In the genomic region with DNA sequence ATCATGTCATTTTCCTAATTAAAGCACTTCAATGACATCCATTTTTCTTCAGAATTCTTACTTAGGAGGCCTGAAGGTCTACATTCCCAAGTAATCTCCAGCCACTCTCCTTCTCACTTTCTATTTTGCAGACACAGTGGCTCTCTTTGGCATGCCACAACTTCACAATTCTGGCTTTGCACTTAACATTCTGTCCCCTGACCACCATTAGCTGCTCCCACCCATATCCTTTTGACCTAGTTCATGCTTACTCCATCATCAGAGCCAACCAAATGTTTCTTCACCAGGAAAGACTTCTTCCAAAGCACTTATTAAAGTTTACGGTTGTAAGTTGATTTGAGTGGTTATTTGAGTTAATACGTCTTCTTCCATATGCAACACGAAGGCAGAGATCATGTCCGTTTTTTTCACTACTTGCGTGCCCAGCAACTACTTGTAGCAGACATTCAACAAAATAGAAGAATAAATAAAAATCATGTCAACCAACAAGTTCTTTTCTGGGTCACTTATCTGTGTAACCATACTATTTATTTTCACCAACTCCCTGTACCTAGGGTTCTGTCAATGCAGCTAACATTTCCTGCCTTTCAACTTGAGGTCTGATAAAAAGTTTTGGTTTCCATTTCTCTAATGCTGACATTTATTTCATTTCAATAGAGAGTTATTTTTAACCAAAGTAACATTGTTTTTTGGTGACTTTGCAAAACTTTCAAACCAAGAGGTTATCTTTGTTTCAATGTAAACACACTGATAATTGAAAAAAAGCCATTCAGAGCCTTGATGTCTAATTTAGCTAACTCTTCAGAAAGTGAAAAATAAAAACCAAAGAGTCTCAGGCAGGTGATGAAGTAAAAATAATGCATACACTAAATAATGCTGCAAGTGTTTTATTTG, we compare ENCODE assay signal across 8 cellular contexts. TPM values are rescaled to one million over a fixed set of nuclear protein-coding genes. Genes with fewer than 3 reads are reported as not detected.
DNase-seq lines count a peak whose midpoint lies in the region; ATAC-seq lines count a peak whose summit lies in the region.

No MANE protein-coding gene starts in this region.

- no peak for DNase-seq in activated T-cell treated with anti-CD3 and anti-CD28 coated beads, Interleukin-2, amount 50 U/mL, for 4 hours
- DNase-seq in activated T-cell treated with anti-CD3 and anti-CD28 coated beads for 4 hours = no peak
- DNase-seq in T-helper 17 cell = no peak
- no peak for DNase-seq in stimulated activated naive CD8-positive, alpha-beta T cell treated with anti-CD3 and anti-CD28 coated beads, Interleukin-15, amount 100 ng/mL, for 72 hours
- no peak for DNase-seq in NCI-H510A treated with DMSO at 0.1 percent for 48 hours (lab: John Stamatoyannopoulos, UW)
- DNase-seq in DMS53 treated with DMSO at 0.1 percent for 48 hours (lab: John Stamatoyannopoulos, UW; ENCODE audit: unreplicated experiment) = no peak
- no peak for DNase-seq in RKO (ENCODE audit: low spot score)

- H3K27ac Mint-ChIP-seq in T-helper 17 cell = peak overlapping the region; percentile 72
- H3K27ac Mint-ChIP-seq in stimulated activated naive CD8-positive, alpha-beta T cell treated with anti-CD3 and anti-CD28 coated beads, Interleukin-15, amount 100 ng/mL, for 72 hours = peak overlapping the region; percentile 75 to 86

- ATAC-seq in activated T-cell treated with anti-CD3 and anti-CD28 coated beads, Interleukin-2, amount 50 U/mL, for 4 hours = peak; percentile 62 to 68
- peak; percentile 79 for ATAC-seq in HG02885 (IDR thresholded peaks at IDR 0.05; ENCODE audit: poor library complexity, unreplicated experiment)
- peak; percentile 79 for ATAC-seq in T-helper 17 cell
- ATAC-seq in stimulated activated naive CD8-positive, alpha-beta T cell treated with anti-CD3 and anti-CD28 coated beads, Interleukin-15, amount 100 ng/mL, for 72 hours = peak; percentile 56

- H3K9me3 ChIP-seq in T-helper 17 cell (ENCODE audit: control insufficient read depth, low read length, poor library complexity, severe bottlenecking) = no peaks in the 10 kb centered on the region

- H3K9me3 Mint-ChIP-seq in activated T-cell treated with anti-CD3 and anti-CD28 coated beads, Interleukin-2, amount 50 U/mL, for 4 hours = no peaks in the 10 kb centered on the region
- H3K9me3 Mint-ChIP-seq in stimulated activated naive CD8-positive, alpha-beta T cell treated with anti-CD3 and anti-CD28 coated beads, Interleukin-15, amount 100 ng/mL, for 72 hours = no peaks in the 10 kb centered on the region

- no peaks in the 10 kb centered on the region for H3K27me3 Mint-ChIP-seq in activated T-cell treated with anti-CD3 and anti-CD28 coated beads, Interleukin-2, amount 50 U/mL, for 4 hours (ENCODE audit: low read depth)
- H3K27me3 Mint-ChIP-seq in T-helper 17 cell = no peaks in the 10 kb centered on the region
- no peaks in the 10 kb centered on the region for H3K27me3 Mint-ChIP-seq in stimulated activated naive CD8-positive, alpha-beta T cell treated with anti-CD3 and anti-CD28 coated beads, Interleukin-15, amount 100 ng/mL, for 72 hours

- H3K4me3 Mint-ChIP-seq in activated T-cell treated with anti-CD3 and anti-CD28 coated beads, Interleukin-2, amount 50 U/mL, for 4 hours = peak overlapping the region; percentile 29
- H3K4me3 Mint-ChIP-seq in T-helper 17 cell = peak overlapping the region; percentile 76
- H3K4me3 Mint-ChIP-seq in stimulated activated naive CD8-positive, alpha-beta T cell treated with anti-CD3 and anti-CD28 coated beads, Interleukin-15, amount 100 ng/mL, for 72 hours = peak overlapping the region; percentile 31 to 76

- H3K36me3 Mint-ChIP-seq in activated T-cell treated with anti-CD3 and anti-CD28 coated beads, Interleukin-2, amount 50 U/mL, for 4 hours (ENCODE audit: insufficient read depth) = no peaks in the 10 kb centered on the region
- H3K36me3 Mint-ChIP-seq in T-helper 17 cell (ENCODE audit: low read depth) = peaks cover 2% of the 10 kb centered on the region

- peaks cover 52% of the 10 kb centered on the region for H3K4me1 Mint-ChIP-seq in activated T-cell treated with anti-CD3 and anti-CD28 coated beads, Interleukin-2, amount 50 U/mL, for 4 hours (ENCODE audit: low read depth)
- peaks cover 40% of the 10 kb centered on the region for H3K4me1 Mint-ChIP-seq in T-helper 17 cell
- H3K4me1 Mint-ChIP-seq in stimulated activated naive CD8-positive, alpha-beta T cell treated with anti-CD3 and anti-CD28 coated beads, Interleukin-15, amount 100 ng/mL, for 72 hours = peaks cover 58% of the 10 kb centered on the region

RNA-seq across cellular contexts. Expression of a gene that starts 9.9 kb away (rescaled TPM):
- total RNA-seq in activated T-cell treated with anti-CD3 and anti-CD28 coated beads, Interleukin-2, amount 50 U/mL, for 4 hours = 10 to 100 TPM; 18.2 to 21.7 (median 20.4) TPM
- 100 to 1,000 TPM; 126 to 180 TPM for total RNA-seq in T-helper 17 cell

Comparison
In these comparisons a context has a peak if more than half of its experiments do, and no peak if none do; other contexts are left out.
1. RNA of a gene that starts 9.9 kb away (total RNA-seq): 126 to 180 TPM in T-helper 17 cell; 18.2 to 21.7 TPM in activated T-cell treated with anti-CD3 and anti-CD28 coated beads, Interleukin-2, amount 50 U/mL, for 4 hours; every median in the first group is over 4 times any median in the second.
2. Peak in every context shown above with its lines, with median percentiles within 50 percentile points of each other: ATAC-seq and H3K4me3 Mint-ChIP-seq.